In genomic region chr1:62230724-62231123, GRCh38 we compare ENCODE assay signal across 13 cellular contexts. TPM values are rescaled to one million over a fixed set of nuclear protein-coding genes. Genes with fewer than 3 reads are reported as not detected.
DNase-seq lines count a peak whose midpoint lies in the region; ATAC-seq, FAIRE-seq and TF ChIP-seq lines count a peak whose summit lies in the region.
"Had no signal": no experiment of that assay in that cellular context is flagged by ENCODE, and none has a peak within 500 bp of the region (broad histone marks: within the 10 kb centered on the region; RNA-seq: fewer than 3 reads in every experiment).

No MANE protein-coding gene starts in this region.

- H3K27me3 ChIP-seq in RWPE2 (ENCODE audit: insufficient read depth, poor library complexity, severe bottlenecking) (no peaks in the 10 kb centered on the region), WERI-Rb-1 (ENCODE audit: insufficient read depth, low read depth, severe bottlenecking) (no peaks in the 10 kb centered on the region), H7 (ENCODE audit: control insufficient read depth, insufficient read depth, low read length) (no peaks in the 10 kb centered on the region)

- TF ChIP-seq POLR2A in H54 (IDR thresholded peaks at IDR 0.05; ENCODE audit: low read depth, low read length), result no peak

- H3K36me3 ChIP-seq in RWPE2 (ENCODE audit: low read depth), result no peaks in the 10 kb centered on the region
- H3K36me3 ChIP-seq in WERI-Rb-1, result no peaks in the 10 kb centered on the region
- peaks cover 23% of the 10 kb centered on the region for H3K36me3 ChIP-seq in H7 (replicated peaks; ENCODE audit: control insufficient read depth, insufficient read depth, low read length)
- H3K36me3 ChIP-seq: left ventricle myocardium inferior had no signal

- H3K9me3 ChIP-seq in RWPE2 (ENCODE audit: severe bottlenecking) (no peaks in the 10 kb centered on the region), WERI-Rb-1 (ENCODE audit: severe bottlenecking) (no peaks in the 10 kb centered on the region)
- H3K9me3 ChIP-seq: left ventricle myocardium inferior had no signal

- peak; percentile 92 for FAIRE-seq in H54 (lab: Jason Lieb, UNC)

- no peak overlapping the region for H3K4me3 ChIP-seq in RWPE2 (ENCODE audit: severe bottlenecking)
- no peak overlapping the region for H3K4me3 ChIP-seq in fibroblast of villous mesenchyme (ENCODE audit: low read depth, low read length)
- H3K4me3 ChIP-seq in WERI-Rb-1 (ENCODE audit: low read depth, low read length), result no peak overlapping the region
- H3K4me3 ChIP-seq in H7 (ENCODE audit: insufficient read depth, low read depth, low read length), result no peak overlapping the region
- H3K4me3 ChIP-seq: left ventricle myocardium inferior had no signal

- H3K27ac ChIP-seq in RWPE2 (ENCODE audit: poor library complexity, severe bottlenecking), result peak overlapping the region; percentile 94
- H3K27ac ChIP-seq in WERI-Rb-1, result no peak overlapping the region
- H3K27ac ChIP-seq: left ventricle myocardium inferior had no signal

- ATAC-seq in RWPE2 (ENCODE audit: low read depth), result peak; percentile 96

- no peak for TF ChIP-seq CTCF in RWPE2 (IDR thresholded peaks at IDR 0.05; ENCODE audit: poor library complexity, severe bottlenecking)
- no peak for TF ChIP-seq CTCF in fibroblast of villous mesenchyme (IDR thresholded peaks at IDR 0.05; ENCODE audit: insufficient read depth, low read depth, low read length)
- TF ChIP-seq CTCF in WERI-Rb-1 (IDR thresholded peaks at IDR 0.05; ENCODE audit: low read depth, low read length), result no peak

- H3K4me1 ChIP-seq in RWPE2 (ENCODE audit: insufficient read depth, poor library complexity, severe bottlenecking), result peaks cover 53% of the 10 kb centered on the region
- H3K4me1 ChIP-seq: left ventricle myocardium inferior had no signal

- DNase-seq in A172 (ENCODE audit: low spot score), result peak; percentile 90
- DNase-seq in H54 (ENCODE audit: insufficient read length, low spot score), result peak; percentile 69
- peak; percentile 98 for DNase-seq in RWPE2 (ENCODE audit: low spot score)
- DNase-seq in fibroblast of villous mesenchyme (ENCODE audit: low read depth), result peak; percentile 8
- no peak for DNase-seq in activated T-cell treated with anti-CD3 and anti-CD28 coated beads, Interleukin-2, amount 50 U/mL, for 1 hour
- DNase-seq in WERI-Rb-1, result no peak
- no peak for DNase-seq in H7
- DNase-seq in T-helper 2 cell, result no peak
- DNase-seq: central memory CD4-positive, alpha-beta T cell; foreskin melanocyte; left ventricle myocardium inferior; stimulated activated naive CD4-positive, alpha-beta T cell treated with Interleukin-2 at 50 U/mL for 16 hours had no signal

RNA-seq across cellular contexts. Expression of gene L1TD1, which starts 36.1 kb away (rescaled TPM):
- not detected in 2 replicates for total RNA-seq in A172 (2014; rRNA removed; shearing (Covaris generic))
- total RNA-seq in fibroblast of villous mesenchyme, result under 0.01 TPM in 1 of 2 replicates, not detected in the other
- total RNA-seq in H7 (2014; rRNA removed; shearing (Covaris generic)), result 103 and 168 TPM in 2 replicates
- total RNA-seq: B cell had no signal

Comparison
In these comparisons a context has a peak if more than half of its experiments do, and no peak if none do; other contexts are left out.
1. DNase-seq: peak in A172 (single experiment), H54 (single experiment), RWPE2 (single experiment) and fibroblast of villous mesenchyme (single experiment); none in activated T-cell treated with anti-CD3 and anti-CD28 coated beads, Interleukin-2, amount 50 U/mL, for 1 hour (single experiment), WERI-Rb-1 (single experiment), H7 (single experiment) and T-helper 2 cell (0 of 5).
2. RNA of gene L1TD1, which starts 36.1 kb away (total RNA-seq): 103 to 168 TPM in H7; not detected in A172 and under 0.01 TPM in fibroblast of villous mesenchyme; every median in the first group is over 100 times any median in the second.